22 cellular contexts compared by ENCODE assay signal in the genomic region with DNA sequence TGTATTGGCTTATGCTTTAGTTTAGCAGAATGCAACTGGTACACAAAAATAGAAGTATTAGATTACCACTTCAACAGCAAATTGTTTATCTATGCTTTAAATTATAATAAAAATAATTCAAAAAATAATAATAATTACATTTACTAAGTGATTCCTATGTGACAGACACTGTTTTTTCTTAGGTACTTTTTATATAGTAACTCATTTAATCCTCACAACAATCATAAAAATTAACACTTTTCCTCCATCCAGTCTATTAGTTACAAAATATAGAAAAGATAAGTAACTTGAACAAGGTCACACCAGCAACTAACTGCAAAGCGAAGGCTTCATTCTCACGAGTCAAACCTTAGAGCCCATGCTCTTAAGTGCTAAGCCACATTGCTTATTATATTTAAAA.
"Had no signal": no experiment of that assay in that cellular context is flagged by ENCODE, and none has a peak within 500 bp of the region (broad histone marks: within the 10 kb centered on the region; RNA-seq: fewer than 3 reads in every experiment).

No MANE protein-coding gene starts in this region.

- H3K27me3 Mint-ChIP-seq: activated naive CD4-positive, alpha-beta T cell treated with anti-CD3 and anti-CD28 coated beads, Interleukin-2, amount 50 U/mL, for 24 hours; activated T-cell treated with anti-CD3 and anti-CD28 coated beads, Interleukin-2, amount 50 U/mL, for 24 hours had no signal

- H3K9me3 ChIP-seq: Peyer's patch, SJSA1 had no signal

- H3K9me3 Mint-ChIP-seq: activated T-helper 1 cell treated with anti-CD3 and anti-CD28 coated beads, Interleukin-12 subunit alpha, Interleukin-12 subunit beta, Interleukin-2, Interleukin-4 antibody, amounts not matched to agents 30 ng/mL and 10 ng/mL and 1 ng/mL, durations not matched to agents 14 hours and 24 hours and 36 hours; T-helper 1 cell treated with Interleukin-12 subunit alpha and Interleukin-12 subunit beta and Interleukin-4 antibody, amounts not matched to agents 30 μg/mL and 1 μg/mL, for 36 hours; WTC11 had no signal

- H3K4me1 Mint-ChIP-seq: activated naive CD4-positive, alpha-beta T cell treated with anti-CD3 and anti-CD28 coated beads, Interleukin-2, amount 50 U/mL, for 24 hours had no signal

- H3K27me3 ChIP-seq: Peyer's patch, SJSA1 had no signal

- H3K4me3 ChIP-seq: Peyer's patch, SJSA1 had no signal

- H3K27ac ChIP-seq: Peyer's patch, RWPE1, SJSA1 had no signal

- ATAC-seq: activated CD8-positive, alpha-beta T cell treated with anti-CD3 and anti-CD28 coated beads, Interleukin-2, amount 10 ng/mL, durations not matched to agents 7 days and 5 days; WTC11 had no signal

- H3K4me3 Mint-ChIP-seq: activated CD8-positive, alpha-beta T cell treated with anti-CD3 and anti-CD28 coated beads, Interleukin-2, amount 10 ng/mL, durations not matched to agents 7 days and 5 days; activated naive CD4-positive, alpha-beta T cell treated with anti-CD3 and anti-CD28 coated beads, Interleukin-2, amount 50 U/mL, for 24 hours; activated T-cell treated with anti-CD3 and anti-CD28 coated beads, Interleukin-2, amount 50 U/mL, for 24 hours; activated T-helper 1 cell treated with anti-CD3 and anti-CD28 coated beads, Interleukin-12 subunit alpha, Interleukin-12 subunit beta, Interleukin-2, Interleukin-4 antibody, amounts not matched to agents 30 ng/mL and 10 ng/mL and 1 ng/mL, durations not matched to agents 14 hours and 24 hours and 36 hours; T-helper 1 cell treated with Interleukin-12 subunit alpha and Interleukin-12 subunit beta and Interleukin-4 antibody, amounts not matched to agents 30 μg/mL and 1 μg/mL, for 36 hours; WTC11 had no signal

- H3K4me1 ChIP-seq: Peyer's patch, SJSA1 had no signal

- H3K27ac Mint-ChIP-seq: activated CD8-positive, alpha-beta T cell treated with anti-CD3 and anti-CD28 coated beads, Interleukin-2, amount 10 ng/mL, durations not matched to agents 7 days and 5 days; activated naive CD4-positive, alpha-beta T cell treated with anti-CD3 and anti-CD28 coated beads, Interleukin-2, amount 50 U/mL, for 24 hours; activated T-cell treated with anti-CD3 and anti-CD28 coated beads, Interleukin-2, amount 50 U/mL, for 24 hours; activated T-helper 1 cell treated with anti-CD3 and anti-CD28 coated beads, Interleukin-12 subunit alpha, Interleukin-12 subunit beta, Interleukin-2, Interleukin-4 antibody, amounts not matched to agents 30 ng/mL and 10 ng/mL and 1 ng/mL, durations not matched to agents 14 hours and 24 hours and 36 hours; T-helper 1 cell treated with Interleukin-12 subunit alpha and Interleukin-12 subunit beta and Interleukin-4 antibody, amounts not matched to agents 30 μg/mL and 1 μg/mL, for 36 hours; WTC11 had no signal

- H3K36me3 ChIP-seq: Peyer's patch, SJSA1 had no signal

- DNase-seq: activated CD4-positive, alpha-beta T cell treated with anti-CD3 and anti-CD28 coated beads for 48 hours; activated CD4-positive, alpha-beta T cell treated with anti-CD3 and anti-CD28 coated beads, Interleukin-2, amount 50 U/mL, for 4 hours; activated CD4-positive, CD25-positive, alpha-beta regulatory T cell treated with anti-CD3 and anti-CD28 coated beads, Interleukin-2, amount 50 U/mL, for 72 hours; activated CD8-positive, alpha-beta T cell treated with anti-CD3 and anti-CD28 coated beads, Interleukin-2, amount 10 ng/mL, durations not matched to agents 7 days and 5 days; activated effector memory CD4-positive, alpha-beta T cell treated with Interleukin-2 at 50 U/mL for 16 hours; activated naive CD4-positive, alpha-beta T cell; activated T-cell treated with anti-CD3 and anti-CD28 coated beads, Interleukin-2, amount 50 U/mL, for 24 hours; aorta; central memory CD4-positive, alpha-beta T cell; Kasumi-1; NCI-H1436 treated with DMSO at 0.1 percent for 48 hours; NCI-H526 treated with DMSO at 0.1 percent for 48 hours; NK-92 treated with Interleukin-12 subunit alpha and Interleukin-12 subunit beta, amount 100 ng/mL, for 24 hours; Peyer's patch; Right ventricle myocardium superior; SW 1271 had no signal

- H3K36me3 Mint-ChIP-seq: activated naive CD4-positive, alpha-beta T cell treated with anti-CD3 and anti-CD28 coated beads, Interleukin-2, amount 50 U/mL, for 24 hours; WTC11 had no signal
